In genomic region chr9:31372796-31373587, GRCh38 we compare ENCODE assay signal across 16 cellular contexts.
DNase-seq lines count a peak whose midpoint lies in the region; ATAC-seq and TF ChIP-seq lines count a peak whose summit lies in the region.
"Had no signal": no experiment of that assay in that cellular context is flagged by ENCODE, and none has a peak within 500 bp of the region (broad histone marks: within the 10 kb centered on the region; RNA-seq: fewer than 3 reads in every experiment).

No MANE protein-coding gene starts in this region.

- no peaks in the 10 kb centered on the region for H3K27me3 ChIP-seq in breast epithelium
- H3K27me3 ChIP-seq: SJCRH30 had no signal

- POLR2A ChIA-PET in MCF 10A (lab: Yijun Ruan, JAX), result no interaction called here

- BruUV-seq in MCF 10A (replicated peaks; lab: Mats Ljungman, UMichigan), result no TSS peak

- no peak overlapping the region for H3K27ac Mint-ChIP-seq in MCF 10A (ENCODE audit: low read depth, unreplicated experiment)

- no peak for TF ChIP-seq POLR2A in breast epithelium (IDR thresholded peaks at IDR 0.05)
- TF ChIP-seq POLR2A in erythroblast (IDR thresholded peaks at IDR 0.05; ENCODE audit: low read length), result no peak

- H3K9me3 ChIP-seq in breast epithelium, result no peaks in the 10 kb centered on the region
- H3K9me3 ChIP-seq: SJCRH30 had no signal

- H3K9me3 Mint-ChIP-seq in MCF 10A (ENCODE audit: unreplicated experiment), result no peaks in the 10 kb centered on the region

- H3K4me3 Mint-ChIP-seq in MCF 10A (ENCODE audit: unreplicated experiment), result no peak overlapping the region

- H3K36me3 Mint-ChIP-seq in MCF 10A (ENCODE audit: insufficient read depth, unreplicated experiment), result no peaks in the 10 kb centered on the region

- TF ChIP-seq CTCF in MCF 10A (IDR thresholded peaks at IDR 0.05; ENCODE audit: unreplicated experiment) (no peak), breast epithelium (IDR thresholded peaks at IDR 0.05) (no peak)

- no peaks in the 10 kb centered on the region for H3K4me1 ChIP-seq in breast epithelium
- H3K4me1 ChIP-seq: SJCRH30 had no signal

- no peak overlapping the region for H3K4me3 ChIP-seq in breast epithelium
- H3K4me3 ChIP-seq: K562, SJCRH30 had no signal

- no peaks in the 10 kb centered on the region for H3K27me3 Mint-ChIP-seq in MCF 10A (ENCODE audit: insufficient read depth, unreplicated experiment)

- no peak for ATAC-seq in GM18907 (IDR thresholded peaks at IDR 0.05; ENCODE audit: unreplicated experiment)
- ATAC-seq: K562 had no signal

- H3K27ac ChIP-seq in breast epithelium, result no peak overlapping the region
- H3K27ac ChIP-seq: SJCRH30 had no signal

- no peaks in the 10 kb centered on the region for H3K4me1 Mint-ChIP-seq in MCF 10A (ENCODE audit: insufficient read depth, unreplicated experiment)

- DNase-seq in MCF 10A (ENCODE audit: unreplicated experiment) (peak; percentile 83), breast epithelium (ENCODE audit: low spot score in 2 of 2) (no peak), NCI-H226 (peak; percentile 3), dermis blood vessel endothelial cell (peak; percentile 13), hippocampal formation (lab: John Stamatoyannopoulos, UW) (no peak), erythroblast (lab: John Stamatoyannopoulos, UW) (no peak), NCI-H1694 treated with DMSO at 0.1 percent for 48 hours (lab: John Stamatoyannopoulos, UW) (no peak)
- DNase-seq: C1 segment of cervical spinal cord, DMS153, NCI-H1092, NCI-H187, NCI-H2171, NCI-H774, SJCRH30 had no signal

- H3K36me3 ChIP-seq in breast epithelium, result no peaks in the 10 kb centered on the region
- H3K36me3 ChIP-seq: SJCRH30 had no signal

- intact Hi-C loops in MCF 10A (cut with micrococcal nuclease) (no loop called here), breast epithelium (cut with DNase I; ENCODE audit: low total_unique reads) (no loop called here)

- CTCF ChIA-PET in MCF 10A (lab: Yijun Ruan, JAX), result no interaction called here

Comparison
In these comparisons a context has a peak if more than half of its experiments do, and no peak if none do; other contexts are left out.
1. DNase-seq: peak in MCF 10A (single experiment), NCI-H226 (single experiment) and dermis blood vessel endothelial cell (single experiment); none in breast epithelium (0 of 2), hippocampal formation (0 of 2), erythroblast (0 of 2) and NCI-H1694 treated with DMSO at 0.1 percent for 48 hours (single experiment).